In the genomic region with DNA sequence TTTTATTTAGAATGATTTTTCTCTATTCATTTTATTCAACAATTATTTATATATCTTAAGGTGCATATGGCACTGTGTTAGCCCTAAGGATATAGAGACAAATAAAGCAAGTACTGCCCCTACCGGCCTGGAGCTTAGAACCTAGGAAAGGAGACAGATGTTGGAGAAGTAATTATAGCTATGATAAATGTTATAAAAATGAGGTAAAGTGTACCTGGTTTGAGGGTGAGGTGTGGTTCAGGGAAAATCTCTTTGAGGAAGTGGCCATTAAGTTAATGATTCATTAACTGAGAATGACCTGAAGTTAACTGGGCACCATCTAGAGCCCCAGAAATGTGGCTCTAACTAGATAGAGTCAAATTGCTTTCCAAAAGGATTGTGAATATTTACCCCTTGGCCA, we compare ENCODE assay signal across 19 cellular contexts. TPM values are rescaled to one million over a fixed set of nuclear protein-coding genes. Genes with fewer than 3 reads are reported as not detected.
DNase-seq lines count a peak whose midpoint lies in the region; ATAC-seq, FAIRE-seq and TF ChIP-seq lines count a peak whose summit lies in the region.
"Had no signal": no experiment of that assay in that cellular context is flagged by ENCODE, and none has a peak within 500 bp of the region (broad histone marks: within the 10 kb centered on the region; RNA-seq: fewer than 3 reads in every experiment).

No MANE protein-coding gene starts in this region.

- H3K9ac ChIP-seq in HCT116 (ENCODE audit: low read length), result peak overlapping the region; percentile 23; the same call in 1 of the 2 replicates
- H3K9ac ChIP-seq in keratinocyte (ENCODE audit: control insufficient read depth, extremely low read depth, insufficient read depth, low read length), result no peak overlapping the region

- DNase-seq in HCT116 (ENCODE audit: low read depth, low spot score) (peak; percentile 21), RWPE1 (ENCODE audit: low spot score) (peak; percentile 43), keratinocyte (ENCODE audit: low read depth, low spot score) (no peak), spleen (no peak), NCI-H187 treated with DMSO at 0.1 percent for 48 hours (lab: John Stamatoyannopoulos, UW) (no peak), DMS79 (lab: John Stamatoyannopoulos, UW) (no peak)
- no peak for DNase-seq in central memory CD4-positive, alpha-beta T cell
- DNase-seq: BE2C; DMS 273 treated with DMSO at 0.1 percent for 48 hours; endodermal cell; H7; hypothalamus; NCI-H1436 treated with DMSO at 0.1 percent for 48 hours; NCI-H345; NK-92 treated with Interleukin-12 subunit alpha and Interleukin-12 subunit beta, amount 100 ng/mL, for 24 hours; Right ventricle myocardium superior; T-helper 17 cell had no signal

- no TSS peak for BruUV-seq in HCT116 (replicated peaks; lab: Mats Ljungman, UMichigan)

- ATAC-seq in HCT116 (peak; percentile 69), GM19455 (IDR thresholded peaks at IDR 0.05; ENCODE audit: unreplicated experiment) (no peak)
- ATAC-seq: T-helper 17 cell, WTC11 had no signal

- 90 to 96% (median 94%) methylated on average over 1 of the region's 1 CpG for WGBS in spleen, 5 donors

- no peaks in the 10 kb centered on the region for H3K27me3 ChIP-seq in HCT116 (ENCODE audit: insufficient read depth, low read length)
- H3K27me3 ChIP-seq in keratinocyte (ENCODE audit: control insufficient read depth, extremely low read depth, insufficient read depth, low read length), result no peaks in the 10 kb centered on the region
- no peaks in the 10 kb centered on the region for H3K27me3 ChIP-seq in spleen (replicated peaks in 1 of 7)
- H3K27me3 ChIP-seq: BE2C had no signal

- H3K9me3 ChIP-seq in HCT116 (ENCODE audit: control insufficient read depth in 1 of 2, insufficient read depth in 1 of 2, low read depth in 1 of 2, low read length in 2 of 2), result no peaks in the 10 kb centered on the region
- H3K9me3 ChIP-seq in keratinocyte (ENCODE audit: control insufficient read depth, low read depth, low read length), result no peaks in the 10 kb centered on the region
- no peaks in the 10 kb centered on the region for H3K9me3 ChIP-seq in spleen
- H3K9me3 ChIP-seq: BE2C had no signal

- no peaks in the 10 kb centered on the region for H3K79me2 ChIP-seq in HCT116 (ENCODE audit: insufficient read depth, low read length)
- no peaks in the 10 kb centered on the region for H3K79me2 ChIP-seq in keratinocyte (ENCODE audit: control insufficient read depth, insufficient read depth, low read length)

- POLR2A ChIA-PET in HCT116 (lab: Charles Lee) (no interaction called here), RWPE1 (lab: Yijun Ruan, JAX; ENCODE audit: low non-redundant PET) (no interaction called here)

- H3K4me2 ChIP-seq in HCT116 (ENCODE audit: low read length), result peak overlapping the region; percentile 74
- H3K4me2 ChIP-seq in keratinocyte (ENCODE audit: control insufficient read depth, extremely low read depth, insufficient read depth, low read depth, low read length), result no peak overlapping the region

- CTCF ChIA-PET in HCT116 (lab: Charles Lee) (no interaction called here), RWPE1 (lab: Yijun Ruan, JAX) (no interaction called here)

- no peak for TF ChIP-seq RAD21 in HCT116 (IDR thresholded peaks at IDR 0.05; ENCODE audit: low read depth)

- FAIRE-seq in keratinocyte (lab: Jason Lieb, UNC), result peak; percentile 53

- H3K4me3 ChIP-seq in HCT116 (replicated peaks in 1 of 2; ENCODE audit: low read depth in 1 of 2, low read length in 2 of 2) (peak overlapping the region in 1 of 2 experiments; percentile 29; a peak in 2 of 4 replicates), keratinocyte (ENCODE audit: control insufficient read depth in 2 of 3, extremely low read depth in 1 of 3, insufficient read depth in 2 of 3, low read depth in 1 of 3, low read length in 3 of 3) (no peak overlapping the region), spleen (no peak overlapping the region)

- no peaks in the 10 kb centered on the region for H3K9me1 ChIP-seq in keratinocyte (ENCODE audit: control insufficient read depth, extremely low read depth, insufficient read depth, low read length)

- intact Hi-C loops in HCT116 (cut with micrococcal nuclease) (no loop called here), spleen (cut with DNase I; ENCODE audit: low total_unique reads) (no loop called here)

- dilution Hi-C loops in keratinocyte (cut with MboI; ENCODE audit: extremely low pct_ligation_motif_present, low sequenced_read_pairs), result no loop called here

- peaks cover 9 to 36% of the 10 kb centered on the region in 2 experiments for H3K4me1 ChIP-seq in HCT116 (ENCODE audit: control insufficient read depth in 1 of 2, insufficient read depth in 2 of 2, low read length in 2 of 2)
- H3K4me1 ChIP-seq in keratinocyte (ENCODE audit: control insufficient read depth, extremely low read depth, insufficient read depth, low read length), result peaks cover 31% of the 10 kb centered on the region
- peaks cover 11 to 61% (median 37%) of the 10 kb centered on the region in 6 donors for H3K4me1 ChIP-seq in spleen
- H3K4me1 ChIP-seq: BE2C had no signal

- H3K36me3 ChIP-seq in HCT116 (ENCODE audit: control insufficient read depth in 1 of 2, insufficient read depth in 2 of 2, low read length in 2 of 2) (no peaks in the 10 kb centered on the region), keratinocyte (ENCODE audit: control insufficient read depth in 2 of 2, extremely low read depth in 1 of 2, insufficient read depth in 2 of 2, low read length in 2 of 2) (no peaks in the 10 kb centered on the region), spleen (no peaks in the 10 kb centered on the region)
- H3K36me3 ChIP-seq: BE2C had no signal

- TF ChIP-seq CTCF in HCT116 (IDR thresholded peaks at IDR 0.05 in 2 of 3, conservative IDR thresholded peaks at IDR 0.05 in 1 of 3; ENCODE audit: borderline replicate concordance in 1 of 3, insufficient read depth in 1 of 3, low read depth in 2 of 3, low read length in 2 of 3) (peak in 2 of 3 experiments; percentile 17 to 28; a peak in 3 of 6 replicates), RWPE1 (conservative IDR thresholded peaks at IDR 0.05; ENCODE audit: low read depth) (no peak), keratinocyte (optimal IDR thresholded peaks at IDR 0.05 in 1 of 3, IDR thresholded peaks at IDR 0.05 in 1 of 3, conservative IDR thresholded peaks at IDR 0.05 in 1 of 3; ENCODE audit: extremely low read depth in 1 of 3, insufficient read depth in 2 of 3, low read length in 3 of 3) (no peak), spleen (IDR thresholded peaks at IDR 0.05 in 8 of 11, conservative IDR thresholded peaks at IDR 0.05 in 3 of 11) (no peak)

- no peak overlapping the region for H2AFZ ChIP-seq in HCT116 (ENCODE audit: low read depth, low read length, poor library complexity, severe bottlenecking)
- H2AFZ ChIP-seq in keratinocyte (ENCODE audit: control insufficient read depth, low read length), result no peak overlapping the region

- no peak overlapping the region for H3K27ac ChIP-seq in HCT116 (ENCODE audit: low read depth, low read length)
- H3K27ac ChIP-seq in RWPE1, result no peak overlapping the region
- H3K27ac ChIP-seq in keratinocyte (ENCODE audit: control insufficient read depth, insufficient read depth, low read length), result no peak overlapping the region
- H3K27ac ChIP-seq in spleen, result peak overlapping the region in 7 of 8 donors; percentile 70 to 94 (median 89)

- H4K20me1 ChIP-seq in HCT116 (ENCODE audit: insufficient read depth) (no peaks in the 10 kb centered on the region), keratinocyte (ENCODE audit: control insufficient read depth, extremely low read depth, insufficient read depth, low read length) (no peaks in the 10 kb centered on the region)

- no peak for TF ChIP-seq POLR2A in HCT116 (IDR thresholded peaks at IDR 0.05; ENCODE audit: borderline replicate concordance, extremely low read depth, insufficient read depth, insufficient read length)
- no peak for TF ChIP-seq POLR2A in spleen (IDR thresholded peaks at IDR 0.05)

- H3K9me2 ChIP-seq in HCT116 (ENCODE audit: insufficient read depth), result no peaks in the 10 kb centered on the region

- RAD21 ChIA-PET in HCT116 (lab: Charles Lee; ENCODE audit: low non-redundant PET in 1 of 2, low total read pairs in 2 of 2, uncharacterized antibody in 2 of 2, unreplicated experiment in 2 of 2), result no interaction called here

RNA-seq across cellular contexts. Expression of a gene that starts 31.9 kb away (rescaled TPM):
- total RNA-seq in HCT116 (2021; ENCODE audit: unreplicated experiment), result 7.1 TPM
- 5.2 and 6.2 TPM in 2 replicates for polyA plus RNA-seq in HCT116 (2012)
- 1.7 to 4.7 TPM (median 2.0 TPM) in 3 replicates for polyA plus RNA-seq in keratinocyte
- 2.1 TPM for polyA plus RNA-seq in keratinocyte (2011; ENCODE audit: low read depth)
- 1.3 and 2.6 TPM in 2 replicates for polyA plus RNA-seq in keratinocyte (2011; cell fraction: cytosol; rRNA removed)
- 2.8 and 3.6 TPM in 2 replicates for polyA plus RNA-seq in keratinocyte (2011; cell fraction: nucleus; rRNA removed)
- 5.0 and 9.3 TPM in 2 replicates for polyA plus RNA-seq in keratinocyte (2012; ENCODE audit: low replicate concordance)
- 0.13 to 9.4 TPM (median 3.2 TPM) in 3 replicates for polyA minus RNA-seq in keratinocyte
- 5.9 TPM for polyA minus RNA-seq in keratinocyte (2011; cell fraction: cytosol; rRNA and poly(A)+ RNA removed)
- polyA minus RNA-seq in keratinocyte (2011; cell fraction: nucleus; rRNA and poly(A)+ RNA removed), result 3.6 and 4.3 TPM in 2 replicates
- total RNA-seq in spleen, result 100 to 1,000 TPM in 1 of 7 donors, 10 to 100 TPM in 5, 1 to 10 TPM in 1; 9.2 to 310 (median 27.8) TPM
- polyA plus RNA-seq in spleen, result 1 to 10 TPM; 1.7 to 4.3 (median 2.8) TPM

RNA-seq across cellular contexts. Expression of a gene that starts 52.7 kb away (rescaled TPM):
- total RNA-seq in HCT116 (2021; ENCODE audit: unreplicated experiment) (8.9 TPM), spleen (10 to 100 TPM; 10.0 to 24.7 (median 20.5) TPM)
- 5.5 and 6.4 TPM in 2 replicates for polyA plus RNA-seq in HCT116 (2012)
- polyA plus RNA-seq in keratinocyte (11.2 to 12.4 TPM (median 11.7 TPM) in 3 replicates), spleen (10 to 100 TPM; 15.7 to 17.0 (median 17.0) TPM)
- 7.8 TPM for polyA plus RNA-seq in keratinocyte (2011; ENCODE audit: low read depth)
- 7.7 and 9.2 TPM in 2 replicates for polyA plus RNA-seq in keratinocyte (2011; cell fraction: cytosol; rRNA removed)
- polyA plus RNA-seq in keratinocyte (2011; cell fraction: nucleus; rRNA removed), result 7.5 and 8.8 TPM in 2 replicates
- 8.0 and 8.7 TPM in 2 replicates for polyA plus RNA-seq in keratinocyte (2012; ENCODE audit: low replicate concordance)
- polyA minus RNA-seq in keratinocyte, result 2.4 to 10.9 TPM (median 8.1 TPM) in 3 replicates
- 7.1 TPM for polyA minus RNA-seq in keratinocyte (2011; cell fraction: cytosol; rRNA and poly(A)+ RNA removed)
- 3.0 and 5.8 TPM in 2 replicates for polyA minus RNA-seq in keratinocyte (2011; cell fraction: nucleus; rRNA and poly(A)+ RNA removed)

RNA-seq across cellular contexts. Expression of a gene that starts 52.8 kb away (rescaled TPM):
- total RNA-seq in HCT116 (2021; ENCODE audit: unreplicated experiment) (16.9 TPM), spleen (1 to 10 TPM; 2.8 to 4.9 (median 3.9) TPM)
- 9.5 and 9.9 TPM in 2 replicates for polyA plus RNA-seq in HCT116 (2012)
- polyA plus RNA-seq in keratinocyte (5.0 to 7.9 TPM (median 6.4 TPM) in 3 replicates), spleen (1 to 10 TPM in 2 of 3 donors, under 1 TPM in 1; 0.72 to 1.2 (median 1.2) TPM)
- 7.0 TPM for polyA plus RNA-seq in keratinocyte (2011; ENCODE audit: low read depth)
- polyA plus RNA-seq in keratinocyte (2011; cell fraction: cytosol; rRNA removed), result 4.2 and 6.6 TPM in 2 replicates
- 5.9 and 6.5 TPM in 2 replicates for polyA plus RNA-seq in keratinocyte (2011; cell fraction: nucleus; rRNA removed)
- 5.2 and 7.4 TPM in 2 replicates for polyA plus RNA-seq in keratinocyte (2012; ENCODE audit: low replicate concordance)
- polyA minus RNA-seq in keratinocyte, result 1.7 to 2.9 TPM (median 1.9 TPM) in 3 replicates
- polyA minus RNA-seq in keratinocyte (2011; cell fraction: cytosol; rRNA and poly(A)+ RNA removed), result 10.7 TPM
- polyA minus RNA-seq in keratinocyte (2011; cell fraction: nucleus; rRNA and poly(A)+ RNA removed), result 5.0 and 7.8 TPM in 2 replicates

Comparison
In these comparisons a context has a peak if more than half of its experiments do, and no peak if none do; other contexts are left out.
1. DNase-seq: peak in HCT116 (single experiment) and RWPE1 (single experiment); none in keratinocyte (single experiment), spleen (single experiment), central memory CD4-positive, alpha-beta T cell (single experiment), NCI-H187 treated with DMSO at 0.1 percent for 48 hours (single experiment) and DMS79 (single experiment).
2. H3K27ac ChIP-seq: peak in spleen (7 of 8); none in HCT116 (single experiment), RWPE1 (single experiment) and keratinocyte (single experiment).
3. CTCF ChIP-seq: peak in HCT116 (2 of 3); none in RWPE1 (single experiment), keratinocyte (0 of 3) and spleen (0 of 11).